23 cellular contexts compared by ENCODE assay signal in genomic region chrX:140157143-140157542, GRCh38.
"Had no signal": no experiment of that assay in that cellular context is flagged by ENCODE, and none has a peak within 500 bp of the region (broad histone marks: within the 10 kb centered on the region; RNA-seq: fewer than 3 reads in every experiment).

No MANE protein-coding gene starts in this region.

- DNase-seq: activated CD4-positive, alpha-beta memory T cell treated with anti-CD3 and anti-CD28 coated beads for 36 hours; activated CD4-positive, alpha-beta T cell treated with anti-CD3 and anti-CD28 coated beads for 36 hours; activated CD4-positive, alpha-beta T cell treated with anti-CD3 and anti-CD28 coated beads, Interleukin-2, amount 10 ng/mL, durations not matched to agents 24 days and 14 days; activated CD4-positive, CD25-positive, alpha-beta regulatory T cell; activated CD4-positive, CD25-positive, alpha-beta regulatory T cell treated with anti-CD3 and anti-CD28 coated beads, Interleukin-2, amount 50 U/mL, for 72 hours; activated CD8-positive, alpha-beta memory T cell treated with anti-CD3 and anti-CD28 coated beads, Interleukin-2, amount 10 ng/mL, durations not matched to agents 7 days and 5 days; activated CD8-positive, alpha-beta memory T cell treated with anti-CD3 and anti-CD28 coated beads, Interleukin-2, amount 50 U/mL, for 4 hours; activated CD8-positive, alpha-beta T cell treated with anti-CD3 and anti-CD28 coated beads, Interleukin-2, amount 10 ng/mL, durations not matched to agents 7 days and 5 days; activated effector memory CD4-positive, alpha-beta T cell treated with anti-CD3 and anti-CD28 coated beads, Interleukin-2, amount 50 U/mL, for 16 hours; activated naive CD4-positive, alpha-beta T cell treated with anti-CD3 and anti-CD28 coated beads for 36 hours; activated naive CD8-positive, alpha-beta T cell treated with anti-CD3 and anti-CD28 coated beads for 36 hours; activated naive CD8-positive, alpha-beta T cell treated with anti-CD3 and anti-CD28 coated beads, Interleukin-2, amount 50 U/mL, for 24 hours; activated T-cell treated with anti-CD3 and anti-CD28 coated beads, Interleukin-2, amount 50 U/mL, for 1 hour; activated T-cell treated with anti-CD3 and anti-CD28 coated beads, Interleukin-2, amount 50 U/mL, for 48 hours; adrenal gland; caudate nucleus; colonic mucosa; effector CD8-positive, alpha-beta T cell; esophagus squamous epithelium; heart right ventricle; T-helper 2 cell had no signal

- H3K4me3 ChIP-seq: adrenal gland, ascending aorta, colonic mucosa, esophagus squamous epithelium, gastroesophageal sphincter, heart right ventricle had no signal

- ATAC-seq: activated CD4-positive, alpha-beta T cell treated with anti-CD3 and anti-CD28 coated beads for 36 hours; activated CD8-positive, alpha-beta memory T cell treated with anti-CD3 and anti-CD28 coated beads, Interleukin-2, amount 10 ng/mL, durations not matched to agents 7 days and 5 days; activated CD8-positive, alpha-beta T cell treated with anti-CD3 and anti-CD28 coated beads, Interleukin-2, amount 10 ng/mL, durations not matched to agents 7 days and 5 days; activated naive CD8-positive, alpha-beta T cell treated with anti-CD3 and anti-CD28 coated beads, Interleukin-2, amount 50 U/mL, for 24 hours; gastroesophageal sphincter had no signal
